In the genomic region with DNA sequence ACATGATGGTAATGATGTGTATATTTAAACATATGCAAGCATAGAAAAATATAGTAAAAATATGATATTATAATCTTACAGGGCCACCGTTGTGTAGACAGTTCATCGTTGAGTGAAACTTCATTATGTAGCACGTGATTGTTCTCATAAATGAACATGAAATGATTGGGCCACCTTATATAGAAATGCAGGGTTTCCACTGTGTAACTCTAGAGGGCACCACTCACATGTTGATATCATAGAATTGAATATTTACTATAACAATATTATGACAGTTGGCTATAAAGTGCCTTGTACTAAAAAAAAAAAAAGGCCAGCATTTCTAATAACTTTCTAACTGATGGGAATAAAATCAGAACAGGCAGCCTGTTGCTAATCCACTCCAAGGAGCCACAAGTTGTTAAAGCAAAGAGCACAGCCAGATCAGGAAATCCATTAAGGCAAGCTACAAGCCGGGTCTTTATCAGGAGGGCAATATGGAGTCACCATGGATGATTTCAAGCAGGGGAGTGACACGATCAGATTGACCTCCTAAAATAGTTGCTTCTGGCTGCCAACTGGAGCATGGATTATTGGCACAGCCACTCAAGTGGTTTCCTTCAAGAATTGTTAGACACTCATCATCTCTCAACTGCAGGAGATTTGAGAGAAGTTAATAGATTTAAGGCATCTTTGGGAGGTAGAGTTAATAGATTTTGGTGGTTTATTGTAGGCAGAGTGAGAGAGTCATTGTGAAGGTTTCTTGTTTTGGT, we compare ENCODE assay signal across 9 cellular contexts. TPM values are rescaled to one million over a fixed set of nuclear protein-coding genes. Genes with fewer than 3 reads are reported as not detected.
DNase-seq lines count a peak whose midpoint lies in the region; ATAC-seq and TF ChIP-seq lines count a peak whose summit lies in the region.
"Had no signal": no experiment of that assay in that cellular context is flagged by ENCODE, and none has a peak within 500 bp of the region (broad histone marks: within the 10 kb centered on the region; RNA-seq: fewer than 3 reads in every experiment).

No MANE protein-coding gene starts in this region.

- H3K4me1 ChIP-seq in RWPE2 (ENCODE audit: insufficient read depth, poor library complexity, severe bottlenecking) (peaks cover 13% of the 10 kb centered on the region), foreskin keratinocyte (peaks cover 12% of the 10 kb centered on the region)

- no peak for DNase-seq in AG04450 (ENCODE audit: low read depth, low spot score)
- peak; percentile 11 for DNase-seq in GM12865 (ENCODE audit: low read depth)
- no peak for DNase-seq in RWPE2 (ENCODE audit: low spot score)
- peak in 1 of 2 donors; percentile 46 for DNase-seq in foreskin keratinocyte
- DNase-seq in epidermal melanocyte (ENCODE audit: insufficient read length, low spot score): no peak
- no peak for DNase-seq in NCI-H128 (lab: John Stamatoyannopoulos, UW; ENCODE audit: unreplicated experiment)

- TF ChIP-seq CTCF in AG04450 (IDR thresholded peaks at IDR 0.05; ENCODE audit: low read depth, low read length): peak; percentile 37
- peak; percentile 34 for TF ChIP-seq CTCF in GM12865 (IDR thresholded peaks at IDR 0.05; ENCODE audit: insufficient read depth, low read depth, low read length, missing control alignments)
- peak; percentile 64 for TF ChIP-seq CTCF in RWPE2 (IDR thresholded peaks at IDR 0.05; ENCODE audit: poor library complexity, severe bottlenecking)
- peak; percentile 83 for TF ChIP-seq CTCF in foreskin keratinocyte (conservative IDR thresholded peaks at IDR 0.05)

- no peak overlapping the region for H3K4me3 ChIP-seq in AG04450 (ENCODE audit: low read depth, low read length)
- H3K4me3 ChIP-seq in GM12865 (ENCODE audit: low read depth, low read length): no peak overlapping the region
- no peak overlapping the region for H3K4me3 ChIP-seq in RWPE2 (ENCODE audit: severe bottlenecking)

- CTCF ChIA-PET in AG04450 (lab: Charles Lee): interaction anchor here (1.7 kb wide), 1 partner anchor 54 kb away, joined by 5 read pairs; no protein-coding TSS in a partner anchor

- peaks cover 11% of the 10 kb centered on the region for H3K27me3 ChIP-seq in AG04450 (ENCODE audit: control insufficient read depth, insufficient read depth, low read length)
- no peaks in the 10 kb centered on the region for H3K27me3 ChIP-seq in RWPE2 (ENCODE audit: insufficient read depth, poor library complexity, severe bottlenecking)
- no peaks in the 10 kb centered on the region for H3K27me3 ChIP-seq in foreskin keratinocyte

- no peaks in the 10 kb centered on the region for H3K36me3 ChIP-seq in RWPE2 (ENCODE audit: low read depth)

- ATAC-seq in RWPE2 (ENCODE audit: low read depth) (no peak), foreskin keratinocyte (peak; percentile 42), GM21576 (IDR thresholded peaks at IDR 0.05; ENCODE audit: unreplicated experiment) (no peak), HG03565 (IDR thresholded peaks at IDR 0.05; ENCODE audit: unreplicated experiment) (no peak)

- POLR2A ChIA-PET in AG04450 (lab: Yijun Ruan, JAX): no interaction called here

- H3K27ac ChIP-seq in AG04450 (ENCODE audit: low read depth, low read length): no peak overlapping the region
- no peak overlapping the region for H3K27ac ChIP-seq in RWPE2 (ENCODE audit: poor library complexity, severe bottlenecking)
- H3K27ac ChIP-seq in foreskin keratinocyte: peak overlapping the region; percentile 73

- H3K9me3 ChIP-seq in AG04450 (ENCODE audit: control insufficient read depth, insufficient read depth, low read length): no peaks in the 10 kb centered on the region
- H3K9me3 ChIP-seq in RWPE2 (ENCODE audit: severe bottlenecking): no peaks in the 10 kb centered on the region

RNA-seq across cellular contexts. Expression of a gene that starts 16.7 kb away (rescaled TPM):
- not detected in 2 replicates for polyA plus RNA-seq in AG04450 (2011; rRNA removed)
- polyA minus RNA-seq in AG04450 (2011; rRNA and poly(A)+ RNA removed): not detected in 2 replicates
- not detected in 2 replicates for total RNA-seq in foreskin keratinocyte
- 0.12 TPM in 1 of 2 replicates, not detected in the other for polyA plus RNA-seq in foreskin keratinocyte
- total RNA-seq: glomerular endothelial cell had no signal

RNA-seq across cellular contexts. Expression of a gene that starts 25.4 kb away (rescaled TPM):
- polyA plus RNA-seq in AG04450 (2011; rRNA removed) (not detected in 2 replicates), foreskin keratinocyte (0.50 and 0.60 TPM in 2 replicates)
- not detected in 2 replicates for polyA minus RNA-seq in AG04450 (2011; rRNA and poly(A)+ RNA removed)
- total RNA-seq in foreskin keratinocyte: 0.67 and 0.88 TPM in 2 replicates
- total RNA-seq: glomerular endothelial cell had no signal

RNA-seq across cellular contexts. Expression of a gene that starts 31.8 kb away (rescaled TPM):
- polyA plus RNA-seq in AG04450 (2011; rRNA removed) (not detected in 2 replicates), foreskin keratinocyte (not detected in 2 replicates)
- polyA minus RNA-seq in AG04450 (2011; rRNA and poly(A)+ RNA removed): not detected in 2 replicates
- not detected in 2 replicates for total RNA-seq in foreskin keratinocyte
- total RNA-seq: glomerular endothelial cell had no signal

RNA-seq across cellular contexts. Expression of a gene that starts 43.0 kb away (rescaled TPM):
- not detected in 2 replicates for polyA plus RNA-seq in AG04450 (2011; rRNA removed)
- not detected in 2 replicates for polyA minus RNA-seq in AG04450 (2011; rRNA and poly(A)+ RNA removed)
- total RNA-seq in foreskin keratinocyte: 20.8 and 28.9 TPM in 2 replicates
- polyA plus RNA-seq in foreskin keratinocyte: 20.4 and 29.6 TPM in 2 replicates
- total RNA-seq: glomerular endothelial cell had no signal
